ENCODE assay signal across 2 cellular contexts in genomic region chrX:97429101-97429500, GRCh38.
A peak's percentile ranks its signal among the peaks of the same experiment; 100 is the strongest.
TF ChIP-seq lines count a peak whose summit lies in the region.

No MANE protein-coding gene starts in this region.

TF ChIP-seq in IMR-90, 13 proteins besides CTCF, POLR2A, EP300 and RAD21:
- no peak for TF ChIP-seq RFX5 (IDR thresholded peaks at IDR 0.05; ENCODE audit: low read depth, low read length)
- no peak for TF ChIP-seq MXI1 (IDR thresholded peaks at IDR 0.05; ENCODE audit: borderline replicate concordance, low read depth, low read length)
- no peak for TF ChIP-seq RCOR1 (IDR thresholded peaks at IDR 0.05; ENCODE audit: insufficient replicate concordance, low read length)
- no peak for TF ChIP-seq CEBPB (IDR thresholded peaks at IDR 0.05; ENCODE audit: low read depth, low read length)
- TF ChIP-seq MAFK (IDR thresholded peaks at IDR 0.05; ENCODE audit: low read depth, low read length): peak; percentile 52

TF ChIP-seq in H1, 55 proteins besides CTCF, POLR2A, EP300 and RAD21:
- TF ChIP-seq SIX5 (IDR thresholded peaks at IDR 0.05; ENCODE audit: low read depth, low read length) (no peak), SP1 (IDR thresholded peaks at IDR 0.05; ENCODE audit: low read depth, low read length) (no peak)
TF ChIP-seq in H1: peak in this region for 0.
